15 cellular contexts compared by ENCODE assay signal in genomic region chr9:121399126-121399882, GRCh38. TPM values are rescaled to one million over a fixed set of nuclear protein-coding genes. Genes with fewer than 3 reads are reported as not detected.
DNase-seq lines count a peak whose midpoint lies in the region; ATAC-seq and TF ChIP-seq lines count a peak whose summit lies in the region.
"Had no signal": no experiment of that assay in that cellular context is flagged by ENCODE, and none has a peak within 500 bp of the region (broad histone marks: within the 10 kb centered on the region; RNA-seq: fewer than 3 reads in every experiment).

No MANE protein-coding gene starts in this region.

- in situ Hi-C loops in brain microvascular endothelial cell (cut with HindIII; ENCODE audit: low pct_ligation_motif_present, low sequenced_read_pairs), result no loop called here

- TF ChIP-seq RAD21 in SK-N-SH (IDR thresholded peaks at IDR 0.05; ENCODE audit: low read length), result no peak

- no peaks in the 10 kb centered on the region for H3K9me2 ChIP-seq in SK-N-SH

- no peak overlapping the region for H3K4me3 Mint-ChIP-seq in endodermal cell
- H3K4me3 Mint-ChIP-seq: activated naive CD4-positive, alpha-beta T cell treated with anti-CD3 and anti-CD28 coated beads, Interleukin-2, amount 10 ng/mL, durations not matched to agents 7 days and 5 days; naive thymus-derived CD8-positive, alpha-beta T cell had no signal

- H4K20me1 ChIP-seq in SK-N-SH (ENCODE audit: insufficient read depth), result no peaks in the 10 kb centered on the region

- DNase-seq in SK-N-SH (no peak), brain microvascular endothelial cell (no peak), iris pigment epithelial cell (ENCODE audit: low read depth) (peak; percentile 23), vagina (ENCODE audit: extremely low spot score in 2 of 2) (no peak), endodermal cell (no peak), cerebellar cortex (ENCODE audit: low spot score) (no peak)
- DNase-seq in stimulated activated naive CD8-positive, alpha-beta T cell treated with anti-CD3 and anti-CD28 coated beads, Interleukin-15, Interleukin-2, amounts not matched to agents 100 U/mL and 50 U/mL, for 24 hours, result no peak
- DNase-seq: activated naive CD4-positive, alpha-beta T cell treated with anti-CD3 and anti-CD28 coated beads, Interleukin-2, amount 10 ng/mL, durations not matched to agents 7 days and 5 days; cortex of kidney; stimulated activated CD4-positive, alpha-beta T cell treated with anti-CD3 and anti-CD28 coated beads, Interleukin-12 subunit alpha, Interleukin-12 subunit beta, amount 100 ng/mL, for 4 hours; testis had no signal

- no peak for TF ChIP-seq POLR2A in vagina (IDR thresholded peaks at IDR 0.05)

- H3K9ac ChIP-seq in SK-N-SH, result peak overlapping the region; percentile 55
- H3K9ac ChIP-seq in endodermal cell (ENCODE audit: extremely low read depth, low read length, poor library complexity, severe bottlenecking), result no peak overlapping the region

- ATAC-seq in SK-N-SH treated with all-trans-retinoic acid at 6 μM for 48 hours, result no peak; the same call in 2 of the 3 replicates
- no peak for ATAC-seq in stimulated activated naive CD8-positive, alpha-beta T cell treated with anti-CD3 and anti-CD28 coated beads, Interleukin-15, Interleukin-2, amounts not matched to agents 100 U/mL and 50 U/mL, for 24 hours

- peaks cover 16% of the 10 kb centered on the region for H3K27me3 Mint-ChIP-seq in endodermal cell (ENCODE audit: insufficient read depth)
- H3K27me3 Mint-ChIP-seq: naive thymus-derived CD8-positive, alpha-beta T cell had no signal

- POLR2A ChIA-PET in SK-N-SH (lab: Yijun Ruan, JAX), result no interaction called here

- H3K4me1 Mint-ChIP-seq in endodermal cell, result no peaks in the 10 kb centered on the region
- H3K4me1 Mint-ChIP-seq: naive thymus-derived CD8-positive, alpha-beta T cell had no signal

- no peak for TF ChIP-seq EP300 in SK-N-SH (IDR thresholded peaks at IDR 0.05; ENCODE audit: borderline replicate concordance in 1 of 2, low read depth in 1 of 2, low read length in 1 of 2)

- H3K9me3 ChIP-seq in SK-N-SH, result 0 out of 2 replicates have a peak, but pooled peaks cover 6% of the 10 kb centered on the region
- no peaks in the 10 kb centered on the region for H3K9me3 ChIP-seq in vagina
- peaks cover 5% of the 10 kb centered on the region for H3K9me3 ChIP-seq in endodermal cell (ENCODE audit: control insufficient read depth, low read length)
- H3K9me3 ChIP-seq: testis had no signal

- H3K36me3 ChIP-seq in SK-N-SH (replicated peaks in 1 of 2; ENCODE audit: control insufficient read depth in 1 of 2, insufficient read depth in 2 of 2, low read length in 1 of 2) (no peaks in the 10 kb centered on the region), brain microvascular endothelial cell (replicated peaks) (no peaks in the 10 kb centered on the region), vagina (no peaks in the 10 kb centered on the region), endodermal cell (ENCODE audit: control insufficient read depth, insufficient read depth, low read length) (no peaks in the 10 kb centered on the region)

- H3K27ac Mint-ChIP-seq in endodermal cell, result no peak overlapping the region
- H3K27ac Mint-ChIP-seq: activated naive CD4-positive, alpha-beta T cell treated with anti-CD3 and anti-CD28 coated beads, Interleukin-2, amount 10 ng/mL, durations not matched to agents 7 days and 5 days had no signal

- intact Hi-C loops in vagina (cut with DNase I), result loop anchor here (5.0 kb wide), 1 partner anchor 182 kb away; no protein-coding TSS in a partner anchor

- no peaks in the 10 kb centered on the region for H3K36me3 Mint-ChIP-seq in endodermal cell (ENCODE audit: low read depth)
- H3K36me3 Mint-ChIP-seq: activated naive CD4-positive, alpha-beta T cell treated with anti-CD3 and anti-CD28 coated beads, Interleukin-2, amount 10 ng/mL, durations not matched to agents 7 days and 5 days; naive thymus-derived CD8-positive, alpha-beta T cell had no signal

- TF ChIP-seq CTCF in SK-N-SH (IDR thresholded peaks at IDR 0.05) (no peak), brain microvascular endothelial cell (IDR thresholded peaks at IDR 0.05; ENCODE audit: low read depth, low read length, missing control alignments) (no peak), vagina (IDR thresholded peaks at IDR 0.05) (no peak), endodermal cell (conservative IDR thresholded peaks at IDR 0.05) (no peak)

- H3K4me3 ChIP-seq in SK-N-SH (ENCODE audit: low read depth in 2 of 2, low read length in 1 of 2) (no peak overlapping the region), brain microvascular endothelial cell (ENCODE audit: low read depth, low read length) (no peak overlapping the region), vagina (no peak overlapping the region), endodermal cell (ENCODE audit: low read length) (no peak overlapping the region)
- H3K4me3 ChIP-seq: lung, testis had no signal

- H3K27me3 ChIP-seq in SK-N-SH (ENCODE audit: insufficient read depth) (no peaks in the 10 kb centered on the region), brain microvascular endothelial cell (replicated peaks) (no peaks in the 10 kb centered on the region), vagina (no peaks in the 10 kb centered on the region), endodermal cell (ENCODE audit: control insufficient read depth, insufficient read depth, low read length, poor library complexity, severe bottlenecking) (no peaks in the 10 kb centered on the region)
- H3K27me3 ChIP-seq: testis had no signal

- H3F3A ChIP-seq in SK-N-SH (replicated peaks; ENCODE audit: insufficient read depth), result peaks cover 28% of the 10 kb centered on the region

- H2AFZ ChIP-seq in SK-N-SH (ENCODE audit: low read depth), result peak overlapping the region; percentile 42; the same call in 1 of the 2 replicates

- CTCF ChIA-PET in SK-N-SH (lab: Yijun Ruan, JAX), result interaction anchor here (0.6 to 16.2 kb wide), 40 partner anchors 10 to 643 kb away, joined by 3 to 316 read pairs (median 4); no protein-coding TSS in a partner anchor

- H3K4me1 ChIP-seq in SK-N-SH (ENCODE audit: control insufficient read depth in 1 of 2, insufficient read depth in 2 of 2, low read depth in 1 of 2, low read length in 1 of 2) (peaks cover 0 to 20% of the 10 kb centered on the region in 2 experiments; a peak in 1 of 4 replicates), vagina (peaks cover 6% of the 10 kb centered on the region), endodermal cell (ENCODE audit: control insufficient read depth, insufficient read depth, low read length) (no peaks in the 10 kb centered on the region)
- H3K4me1 ChIP-seq: testis had no signal

- H3K79me2 ChIP-seq in SK-N-SH (ENCODE audit: insufficient read depth), result no peaks in the 10 kb centered on the region

- 72% methylated on average over 2 of the region's 4 CpGs for WGBS in SK-N-SH (ENCODE audit: low lambda C conversion rate)
- WGBS in endodermal cell (ENCODE audit: insufficient coverage in 1 of 2, insufficient read length in 1 of 2), 2 experiments, result 88 to 90% methylated on average over 3 to 4 of the region's 4 CpGs

- H3K27ac ChIP-seq in SK-N-SH (ENCODE audit: low read depth in 2 of 2, low read length in 1 of 2), result peak overlapping the region in 1 of 2 experiments; percentile 74; a peak in 2 of 4 replicates
- H3K27ac ChIP-seq in brain microvascular endothelial cell, result peak overlapping the region; percentile 81
- peak overlapping the region; percentile 22 for H3K27ac ChIP-seq in vagina
- no peak overlapping the region for H3K27ac ChIP-seq in endodermal cell (ENCODE audit: low read depth, low read length)
- H3K27ac ChIP-seq: 22Rv1, testis had no signal

- peaks cover 16% of the 10 kb centered on the region for H3K9me3 Mint-ChIP-seq in endodermal cell
- H3K9me3 Mint-ChIP-seq: activated naive CD4-positive, alpha-beta T cell treated with anti-CD3 and anti-CD28 coated beads, Interleukin-2, amount 10 ng/mL, durations not matched to agents 7 days and 5 days had no signal

- H3K4me2 ChIP-seq in SK-N-SH, result peak overlapping the region; percentile 35; the same call in 1 of the 2 replicates

TF ChIP-seq in SK-N-SH, 30 proteins besides CTCF, POLR2A, EP300 and RAD21 (continues in another document):
- TF ChIP-seq YY1 (IDR thresholded peaks at IDR 0.05; ENCODE audit: low read depth), result no peak
- no peak for TF ChIP-seq GATA2 (CRISPR knock-in tag; IDR thresholded peaks at IDR 0.05)

TF ChIP-seq in SK-N-SH treated with all-trans-retinoic acid at 6 μM for 48 hours, 23 proteins besides CTCF, POLR2A, EP300 and RAD21 (continues in another document):
- TF ChIP-seq ZC3H10 (CRISPR knock-in tag; IDR thresholded peaks at IDR 0.05) (no peak), ZNF70 (CRISPR knock-in tag; IDR thresholded peaks at IDR 0.05) (no peak), ESRRG (CRISPR knock-in tag; IDR thresholded peaks at IDR 0.05) (no peak), TCF4 (CRISPR knock-in tag; IDR thresholded peaks at IDR 0.05; ENCODE audit: borderline replicate concordance) (no peak), GLIS3 (CRISPR knock-in tag; IDR thresholded peaks at IDR 0.05) (no peak), CSRNP3 (CRISPR knock-in tag; IDR thresholded peaks at IDR 0.05) (no peak), OSR1 (CRISPR knock-in tag; IDR thresholded peaks at IDR 0.05) (no peak)

RNA-seq across cellular contexts. Expression of gene STOM, which starts 29.3 kb away (rescaled TPM):
- polyA plus RNA-seq in SK-N-SH (2012; rRNA removed), result 40.5 and 49.7 TPM in 2 replicates
- 55.2 and 55.7 TPM in 2 replicates for polyA plus RNA-seq in SK-N-SH (2012; cell fraction: cytosol; rRNA removed)
- polyA plus RNA-seq in SK-N-SH (2012; cell fraction: nucleus; rRNA removed), result 11.9 and 21.8 TPM in 2 replicates
- 263 TPM for total RNA-seq in vagina
- total RNA-seq in endodermal cell, result 10 to 100 TPM; 26.6 to 35.6 TPM
- 13.8 TPM for polyA plus RNA-seq in endodermal cell (2013, experiment 1 of 2)
- 13.0 TPM for polyA plus RNA-seq in endodermal cell (2013, experiment 2 of 2)
